In genomic region chr2:158667567-158667966, GRCh38 we compare ENCODE assay signal across 15 cellular contexts.
DNase-seq lines count a peak whose midpoint lies in the region; ATAC-seq and TF ChIP-seq lines count a peak whose summit lies in the region.
"Had no signal": no experiment of that assay in that cellular context is flagged by ENCODE, and none has a peak within 500 bp of the region (broad histone marks: within the 10 kb centered on the region; RNA-seq: fewer than 3 reads in every experiment).

No MANE protein-coding gene starts in this region.

- H3K23ac ChIP-seq in IMR-90 (ENCODE audit: low read depth, low read length) = no peak overlapping the region

- H2AFZ ChIP-seq in IMR-90 (replicated peaks; ENCODE audit: low read length, poor library complexity) (no peak overlapping the region), PC-9 (no peak overlapping the region)

- H3F3A ChIP-seq in PC-9 (ENCODE audit: insufficient read depth, low read depth) = no peaks in the 10 kb centered on the region

- no peak for TF ChIP-seq CTCF in IMR-90 (conservative IDR thresholded peaks at IDR 0.05; ENCODE audit: low read depth, low read length)
- no peak for TF ChIP-seq CTCF in brain microvascular endothelial cell (IDR thresholded peaks at IDR 0.05; ENCODE audit: low read depth, low read length, missing control alignments)
- no peak for TF ChIP-seq CTCF in heart left ventricle (IDR thresholded peaks at IDR 0.05)
- TF ChIP-seq CTCF in PC-9 (conservative IDR thresholded peaks at IDR 0.05) = no peak

- H3K4me2 ChIP-seq in IMR-90 (ENCODE audit: low read depth, low read length) = no peak overlapping the region
- no peak overlapping the region for H3K4me2 ChIP-seq in PC-9

- 0 out of 2 replicates have a peak overlapping the region, but pooled peaks have one; percentile 29 for H3K14ac ChIP-seq in IMR-90 (replicated peaks; ENCODE audit: low read depth, low read length)

- peaks cover 9% of the 10 kb centered on the region for H3K9me1 ChIP-seq in IMR-90 (ENCODE audit: insufficient read depth, low read length)

- H3K27me3 ChIP-seq in IMR-90 (ENCODE audit: control insufficient read depth, insufficient read depth, low read length) (no peaks in the 10 kb centered on the region), brain microvascular endothelial cell (replicated peaks) (no peaks in the 10 kb centered on the region), heart left ventricle (no peaks in the 10 kb centered on the region), subcutaneous abdominal adipose tissue (ENCODE audit: control insufficient read depth in 5 of 5, insufficient read depth in 4 of 5, low read length in 5 of 5) (no peaks in the 10 kb centered on the region), PC-9 (ENCODE audit: insufficient read depth, low read depth) (no peaks in the 10 kb centered on the region)

- WGBS in IMR-90 (ENCODE audit: extremely low coverage in 2 of 2, insufficient read length in 1 of 2), 2 experiments = no CpG with 5 or more reads among the region's 4 CpGs
- WGBS in heart left ventricle, 4 donors = 35 to 42% (median 38%) methylated on average over 4 of the region's 4 CpGs

- TF ChIP-seq POLR2A in IMR-90 (IDR thresholded peaks at IDR 0.05; ENCODE audit: low read depth, low read length) (no peak), heart left ventricle (IDR thresholded peaks at IDR 0.05) (no peak)

- in situ Hi-C loops in IMR-90 (cut with MboI; ENCODE audit: low sequenced_read_pairs) = no loop called here
- in situ Hi-C loops in brain microvascular endothelial cell (cut with HindIII; ENCODE audit: low pct_ligation_motif_present, low sequenced_read_pairs) = no loop called here

- ATAC-seq in IMR-90 (ENCODE audit: low read depth) (peak; percentile 56; the same call in 1 of the 2 replicates), heart left ventricle (peak in 3 of 4 donors; percentile 50 to 68 (median 55)), HG03469 (IDR thresholded peaks at IDR 0.05; ENCODE audit: unreplicated experiment) (no peak), HG03196 (IDR thresholded peaks at IDR 0.05; ENCODE audit: unreplicated experiment) (no peak)
- ATAC-seq: activated CD8-positive, alpha-beta T cell treated with anti-CD3 and anti-CD28 coated beads, Interleukin-2, amount 10 ng/mL, durations not matched to agents 7 days and 5 days had no signal

- no peak overlapping the region for H3K4me3 ChIP-seq in IMR-90 (ENCODE audit: insufficient read depth, low read depth, low read length)
- H3K4me3 ChIP-seq in brain microvascular endothelial cell (ENCODE audit: low read depth, low read length) = no peak overlapping the region
- H3K4me3 ChIP-seq in heart left ventricle = no peak overlapping the region
- no peak overlapping the region for H3K4me3 ChIP-seq in subcutaneous abdominal adipose tissue (ENCODE audit: low read depth in 1 of 5, low read length in 5 of 5)
- H3K4me3 ChIP-seq in PC-9 = no peak overlapping the region
- H3K4me3 ChIP-seq: thoracic aorta had no signal

- CTCF ChIA-PET in IMR-90 (lab: Yijun Ruan, JAX) = interaction anchor here (0.5 to 1.7 kb wide), 6 partner anchors 11 to 657 kb away, joined by 3 to 8 read pairs (median 3); no protein-coding TSS in a partner anchor
- CTCF ChIA-PET in PC-9 (lab: Charles Lee) = no interaction called here

- TF ChIP-seq RAD21 in IMR-90 (IDR thresholded peaks at IDR 0.05; ENCODE audit: low read length) = no peak

- H2BK20ac ChIP-seq in IMR-90 (ENCODE audit: low read depth, low read length) = no peak overlapping the region; the same call in 1 of the 2 replicates

- no peak overlapping the region for H3K4ac ChIP-seq in IMR-90 (ENCODE audit: low read depth, low read length)

- H3K27ac ChIP-seq in IMR-90 (ENCODE audit: insufficient read depth, low read length) (no peak overlapping the region), brain microvascular endothelial cell (no peak overlapping the region), heart left ventricle (peak overlapping the region in 11 of 12 donors; percentile 10 to 76 (median 57)), subcutaneous abdominal adipose tissue (ENCODE audit: low read depth, low read length) (peak overlapping the region; percentile 74), PC-9 (no peak overlapping the region)

- H2AK5ac ChIP-seq in IMR-90 (ENCODE audit: low read depth, low read length) = 0 out of 2 replicates have a peak overlapping the region, but pooled peaks have one; percentile 75

- H3K56ac ChIP-seq in IMR-90 (ENCODE audit: extremely low read depth, insufficient read depth, low read length) = no peak overlapping the region

- DNase-seq in IMR-90 = peak; percentile 89
- peak; percentile 31 for DNase-seq in brain microvascular endothelial cell
- no peak for DNase-seq in heart left ventricle
- no peak for DNase-seq in NCI-H2171 treated with DMSO at 0.1 percent for 48 hours (lab: John Stamatoyannopoulos, UW)
- no peak for DNase-seq in PC-9
- DNase-seq: activated CD8-positive, alpha-beta T cell treated with anti-CD3 and anti-CD28 coated beads, Interleukin-2, amount 10 ng/mL, durations not matched to agents 7 days and 5 days; activated naive CD4-positive, alpha-beta T cell treated with anti-CD3 and anti-CD28 coated beads, Interleukin-2, amount 10 ng/mL, durations not matched to agents 7 days and 5 days; DMS 273 treated with DMSO at 0.1 percent for 48 hours; H7; NCI-H2081 treated with DMSO at 0.1 percent for 48 hours; retina had no signal

- peak overlapping the region; percentile 8 for H2BK5ac ChIP-seq in IMR-90 (ENCODE audit: low read depth, low read length, poor library complexity, severe bottlenecking)

- no peak overlapping the region for H4K91ac ChIP-seq in IMR-90 (ENCODE audit: insufficient read depth, low read depth, low read length)

- no peak overlapping the region for H3K18ac ChIP-seq in IMR-90 (ENCODE audit: low read depth, low read length)

- no peaks in the 10 kb centered on the region; a peak in 1 of 4 replicates for H3K79me1 ChIP-seq in IMR-90 (ENCODE audit: low read depth in 1 of 2, low read length in 2 of 2)

- no peaks in the 10 kb centered on the region for H3K9me3 ChIP-seq in IMR-90 (ENCODE audit: control insufficient read depth, insufficient read depth, low read length)
- no peaks in the 10 kb centered on the region for H3K9me3 ChIP-seq in heart left ventricle
- no peaks in the 10 kb centered on the region for H3K9me3 ChIP-seq in subcutaneous abdominal adipose tissue (ENCODE audit: control insufficient read depth in 5 of 5, low read length in 5 of 5)
- H3K9me3 ChIP-seq in PC-9 (ENCODE audit: insufficient read depth, low read depth) = no peaks in the 10 kb centered on the region
- H3K9me3 ChIP-seq: thoracic aorta had no signal

- H2BK15ac ChIP-seq in IMR-90 (ENCODE audit: low read depth, low read length) = no peak overlapping the region

- H3K79me2 ChIP-seq in PC-9 (ENCODE audit: low read depth) = no peaks in the 10 kb centered on the region

- no peak overlapping the region for H4K5ac ChIP-seq in IMR-90 (ENCODE audit: low read depth, low read length)

- no peak overlapping the region for H3K9ac ChIP-seq in IMR-90 (ENCODE audit: low read depth, low read length)
- H3K9ac ChIP-seq in subcutaneous abdominal adipose tissue (ENCODE audit: low read length in 5 of 5) = peak overlapping the region in 1 of 5 donors; percentile 16

- no peak overlapping the region for H4K8ac ChIP-seq in IMR-90 (ENCODE audit: low read depth in 2 of 2, low read length in 2 of 2)

- POLR2A ChIA-PET in IMR-90 (lab: Charles Lee; ENCODE audit: unreplicated experiment) (no interaction called here), PC-9 (lab: Charles Lee; ENCODE audit: unreplicated experiment) (no interaction called here)

- BruUV-seq in IMR-90 (replicated peaks; lab: Mats Ljungman, UMichigan) (no TSS peak), PC-9 (replicated peaks; lab: Mats Ljungman, UMichigan) (no TSS peak)

- H3K9me2 ChIP-seq in PC-9 (ENCODE audit: insufficient read depth) = no peaks in the 10 kb centered on the region

- H3K4me1 ChIP-seq in IMR-90 (ENCODE audit: control insufficient read depth, insufficient read depth, low read length) (peaks cover 10% of the 10 kb centered on the region), heart left ventricle (peaks cover 4 to 66% (median 38%) of the 10 kb centered on the region in 12 donors), subcutaneous abdominal adipose tissue (ENCODE audit: control insufficient read depth in 5 of 5, insufficient read depth in 5 of 5, low read length in 5 of 5) (peaks cover 4 to 54% (median 18%) of the 10 kb centered on the region in 5 donors), PC-9 (replicated peaks; ENCODE audit: insufficient read depth) (no peaks in the 10 kb centered on the region)

- H3K36me3 ChIP-seq in IMR-90 (ENCODE audit: control insufficient read depth, insufficient read depth, low read length) (peaks cover 10% of the 10 kb centered on the region), brain microvascular endothelial cell (replicated peaks) (peaks cover 11% of the 10 kb centered on the region), heart left ventricle (peaks cover 0 to 51% (median 32%) of the 10 kb centered on the region in 9 donors), subcutaneous abdominal adipose tissue (ENCODE audit: control insufficient read depth in 5 of 5, insufficient read depth in 5 of 5, low read length in 5 of 5) (peaks cover 0 to 34% (median 33%) of the 10 kb centered on the region in 5 donors), PC-9 (ENCODE audit: low read depth) (no peaks in the 10 kb centered on the region)
- H3K36me3 ChIP-seq: thoracic aorta had no signal

- H2BK120ac ChIP-seq in IMR-90 (ENCODE audit: low read depth, low read length) = no peak overlapping the region

- no peaks in the 10 kb centered on the region for H4K20me1 ChIP-seq in IMR-90 (ENCODE audit: insufficient read depth, low read length)
- H4K20me1 ChIP-seq in PC-9 (ENCODE audit: insufficient read depth) = no peaks in the 10 kb centered on the region

- intact Hi-C loops in IMR-90 (cut with micrococcal nuclease) (no loop called here), heart left ventricle (cut with DNase I) (loop anchor here in 6 of 10 donors (5.0 to 10.0 kb wide), 5 partner anchors 50 to 210 kb away; partner anchors contain the start of genes CCDC148 (in 1 of the 6) and PKP4 (in 1 of the 6)), PC-9 (cut with micrococcal nuclease; ENCODE audit: unreplicated experiment) (loop anchor here (5.0 kb wide), 1 partner anchor 85 kb away; no protein-coding TSS in a partner anchor)

- no peak overlapping the region for H2AK9ac ChIP-seq in IMR-90 (replicated peaks; ENCODE audit: low read depth, low read length, poor library complexity)

- dilution Hi-C loops in IMR-90 (cut with HindIII; ENCODE audit: low sequenced_read_pairs, unreplicated experiment) = no loop called here

TF ChIP-seq in IMR-90, 13 proteins besides CTCF, POLR2A, EP300 and RAD21:
- TF ChIP-seq BHLHE40 (IDR thresholded peaks at IDR 0.05; ENCODE audit: low read depth, low read length) = 0 out of 2 replicates have a peak, but pooled peaks have one; percentile 48
- TF ChIP-seq RCOR1 (IDR thresholded peaks at IDR 0.05; ENCODE audit: insufficient replicate concordance, low read length) = no peak

Comparison
In these comparisons a context has a peak if more than half of its experiments do, and no peak if none do; other contexts are left out.
1. ATAC-seq: peak in IMR-90 (single experiment) and heart left ventricle (3 of 4); none in HG03469 (single experiment) and HG03196 (single experiment).
2. DNase-seq: peak in IMR-90 (single experiment) and brain microvascular endothelial cell (single experiment); none in heart left ventricle (0 of 5), NCI-H2171 treated with DMSO at 0.1 percent for 48 hours (single experiment) and PC-9 (0 of 2).
3. H3K27ac ChIP-seq: peak in heart left ventricle (11 of 12) and subcutaneous abdominal adipose tissue (single experiment); none in IMR-90 (single experiment), brain microvascular endothelial cell (single experiment) and PC-9 (single experiment).